ENCODE assay signal across 1 cellular context in the genomic region with DNA sequence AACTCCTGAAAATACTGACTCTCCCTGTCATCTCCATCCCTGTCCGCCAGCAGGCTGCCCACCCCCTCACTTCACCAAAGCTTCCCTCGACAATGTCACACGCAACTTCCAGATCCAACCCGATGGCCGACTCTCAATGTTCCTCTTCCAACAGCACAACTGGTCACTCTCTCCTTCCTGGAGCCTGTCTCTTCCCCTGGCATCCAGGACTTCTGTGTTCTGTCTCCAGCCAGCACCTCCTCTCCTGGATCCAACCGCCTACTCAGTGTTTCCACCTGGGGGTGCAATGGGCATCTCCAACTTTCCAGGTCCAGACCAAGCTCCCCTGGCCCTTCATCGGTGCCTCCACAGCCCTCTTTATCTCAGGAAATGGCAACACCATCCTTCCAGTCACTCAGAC.
TF ChIP-seq lines count a peak whose summit lies in the region.

No MANE protein-coding gene starts in this region.

TF ChIP-seq in H1, 55 proteins besides CTCF, POLR2A, EP300 and RAD21:
- TF ChIP-seq, protein P1, sequence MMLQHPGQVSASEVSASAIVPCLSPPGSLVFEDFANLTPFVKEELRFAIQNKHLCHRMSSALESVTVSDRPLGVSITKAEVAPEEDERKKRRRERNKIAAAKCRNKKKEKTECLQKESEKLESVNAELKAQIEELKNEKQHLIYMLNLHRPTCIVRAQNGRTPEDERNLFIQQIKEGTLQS (IDR thresholded peaks at IDR 0.05; ENCODE audit: insufficient read depth, low read depth, low read length) = no peak
- no peak for TF ChIP-seq PHF8 (conservative IDR thresholded peaks at IDR 0.05; ENCODE audit: low read depth, low read length)
- no peak for TF ChIP-seq POU5F1 (IDR thresholded peaks at IDR 0.05; ENCODE audit: low read depth, low read length)
- TF ChIP-seq, protein P2, sequence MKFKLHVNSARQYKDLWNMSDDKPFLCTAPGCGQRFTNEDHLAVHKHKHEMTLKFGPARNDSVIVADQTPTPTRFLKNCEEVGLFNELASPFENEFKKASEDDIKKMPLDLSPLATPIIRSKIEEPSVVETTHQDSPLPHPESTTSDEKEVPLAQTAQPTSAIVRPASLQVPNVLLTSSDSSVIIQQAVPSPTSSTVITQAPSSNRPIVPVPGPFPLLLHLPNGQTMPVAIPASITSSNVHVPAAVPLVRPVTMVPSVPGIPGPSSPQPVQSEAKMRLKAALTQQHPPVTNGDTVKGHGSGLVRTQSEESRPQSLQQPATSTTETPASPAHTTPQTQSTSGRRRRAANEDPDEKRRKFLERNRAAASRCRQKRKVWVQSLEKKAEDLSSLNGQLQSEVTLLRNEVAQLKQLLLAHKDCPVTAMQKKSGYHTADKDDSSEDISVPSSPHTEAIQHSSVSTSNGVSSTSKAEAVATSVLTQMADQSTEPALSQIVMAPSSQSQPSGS (IDR thresholded peaks at IDR 0.05; ENCODE audit: low read length) = no peak
- no peak for TF ChIP-seq KDM4A (IDR thresholded peaks at IDR 0.05; ENCODE audit: low read depth, low read length, severe bottlenecking)
- TF ChIP-seq, protein P3, sequence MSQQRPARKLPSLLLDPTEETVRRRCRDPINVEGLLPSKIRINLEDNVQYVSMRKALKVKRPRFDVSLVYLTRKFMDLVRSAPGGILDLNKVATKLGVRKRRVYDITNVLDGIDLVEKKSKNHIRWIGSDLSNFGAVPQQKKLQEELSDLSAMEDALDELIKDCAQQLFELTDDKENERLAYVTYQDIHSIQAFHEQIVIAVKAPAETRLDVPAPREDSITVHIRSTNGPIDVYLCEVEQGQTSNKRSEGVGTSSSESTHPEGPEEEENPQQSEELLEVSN (IDR thresholded peaks at IDR 0.05) = no peak
- no peak for TF ChIP-seq TAF1 (IDR thresholded peaks at IDR 0.05; ENCODE audit: low read depth, low read length)
- TF ChIP-seq CBX8 (IDR thresholded peaks at IDR 0.05; ENCODE audit: borderline replicate concordance, low read depth, low read length) = no peak
- no peak for TF ChIP-seq SIN3A (conservative IDR thresholded peaks at IDR 0.05 in 1 of 2, IDR thresholded peaks at IDR 0.05 in 1 of 2; ENCODE audit: low read depth in 1 of 2, low read length in 2 of 2)
- no peak for TF ChIP-seq CHD2 (IDR thresholded peaks at IDR 0.05; ENCODE audit: low read length)
- no peak for TF ChIP-seq SRF (IDR thresholded peaks at IDR 0.05; ENCODE audit: low read depth, low read length)
- TF ChIP-seq YY1 (IDR thresholded peaks at IDR 0.05; ENCODE audit: low read depth, low read length) = no peak
